ENCODE assay signal across 20 cellular contexts in genomic region chr1:26520339-26520738, GRCh38.
"Had no signal": no experiment of that assay in that cellular context is flagged by ENCODE, and none has a peak within 500 bp of the region (broad histone marks: within the 10 kb centered on the region; RNA-seq: fewer than 3 reads in every experiment).

No MANE protein-coding gene starts in this region.

- H3K4me1 ChIP-seq: psoas muscle, suprapubic skin, vagina had no signal

- H3K27me3 ChIP-seq: dorsolateral prefrontal cortex, left lung, ovary, vagina had no signal

- H3K27ac ChIP-seq: dorsolateral prefrontal cortex, ovary, psoas muscle, skin epidermis, suprapubic skin, vagina had no signal

- H3K9me3 ChIP-seq: left lung, ovary, psoas muscle, suprapubic skin, vagina had no signal

- DNase-seq: dorsolateral prefrontal cortex; effector CD4-positive, alpha-beta T cell; head of caudate nucleus; left cardiac atrium; left lung; naive thymus-derived CD8-positive, alpha-beta T cell; nephron progenitor cell; occipital lobe; ovary; posterior cingulate gyrus; psoas muscle; right cardiac atrium; stimulated activated CD4-positive, alpha-beta T cell treated with anti-CD3 and anti-CD28 coated beads, Interleukin-15, amount 100 ng/mL, for 24 hours; stimulated activated CD4-positive, alpha-beta T cell treated with anti-CD3 and anti-CD28 coated beads, Interleukin-2, amount 100 ng/mL, for 48 hours; stimulated activated naive CD4-positive, alpha-beta T cell; stimulated activated naive CD8-positive, alpha-beta T cell treated with anti-CD3 and anti-CD28 coated beads, Interleukin-15, amount 100 ng/mL, for 72 hours; trophoblast cell had no signal

- H3K4me3 ChIP-seq: dorsolateral prefrontal cortex, left lung, ovary, psoas muscle, skin epidermis, suprapubic skin, vagina had no signal

- ATAC-seq: left cardiac atrium; naive thymus-derived CD8-positive, alpha-beta T cell; psoas muscle; right cardiac atrium; stimulated activated naive CD8-positive, alpha-beta T cell treated with anti-CD3 and anti-CD28 coated beads, Interleukin-15, amount 100 ng/mL, for 72 hours had no signal

- H3K36me3 ChIP-seq: left lung, ovary, suprapubic skin, vagina had no signal
